1 cellular context compared by ENCODE assay signal in the genomic region with DNA sequence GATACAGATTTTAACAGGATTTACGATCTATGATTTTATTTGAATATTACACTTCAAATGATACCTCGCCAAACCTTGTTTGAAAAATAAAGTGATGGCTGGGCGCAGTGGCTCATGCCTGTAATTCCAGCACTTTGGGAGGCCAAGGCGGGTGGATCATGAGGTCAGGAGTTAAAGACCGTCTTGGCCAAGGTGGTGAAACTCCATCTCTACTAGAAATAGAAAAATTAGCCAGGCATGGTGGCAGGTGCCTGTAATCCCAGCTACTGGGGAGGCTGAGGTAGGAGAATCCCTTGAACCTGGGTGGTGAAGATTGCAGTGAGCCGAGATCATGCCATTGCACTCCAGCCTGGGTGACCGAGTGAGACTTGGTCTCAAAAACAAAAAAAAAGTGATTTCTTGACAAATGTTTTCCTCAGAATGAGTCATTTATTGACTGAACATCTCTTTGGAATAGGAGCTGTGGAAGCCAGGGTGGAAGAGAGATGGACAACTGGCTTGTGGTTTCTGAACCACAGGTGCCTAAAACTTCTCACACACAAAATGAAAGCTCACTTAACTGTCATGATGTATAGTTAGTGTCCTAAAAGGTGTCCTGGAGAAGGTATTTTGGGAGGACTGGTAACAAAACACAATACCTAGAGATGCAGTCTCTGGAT.
TF ChIP-seq lines count a peak whose summit lies in the region.

No MANE protein-coding gene starts in this region.

TF ChIP-seq in GM23338, 12 proteins besides CTCF, POLR2A, EP300 and RAD21 (continued from another document):
- TF ChIP-seq, protein P1, sequence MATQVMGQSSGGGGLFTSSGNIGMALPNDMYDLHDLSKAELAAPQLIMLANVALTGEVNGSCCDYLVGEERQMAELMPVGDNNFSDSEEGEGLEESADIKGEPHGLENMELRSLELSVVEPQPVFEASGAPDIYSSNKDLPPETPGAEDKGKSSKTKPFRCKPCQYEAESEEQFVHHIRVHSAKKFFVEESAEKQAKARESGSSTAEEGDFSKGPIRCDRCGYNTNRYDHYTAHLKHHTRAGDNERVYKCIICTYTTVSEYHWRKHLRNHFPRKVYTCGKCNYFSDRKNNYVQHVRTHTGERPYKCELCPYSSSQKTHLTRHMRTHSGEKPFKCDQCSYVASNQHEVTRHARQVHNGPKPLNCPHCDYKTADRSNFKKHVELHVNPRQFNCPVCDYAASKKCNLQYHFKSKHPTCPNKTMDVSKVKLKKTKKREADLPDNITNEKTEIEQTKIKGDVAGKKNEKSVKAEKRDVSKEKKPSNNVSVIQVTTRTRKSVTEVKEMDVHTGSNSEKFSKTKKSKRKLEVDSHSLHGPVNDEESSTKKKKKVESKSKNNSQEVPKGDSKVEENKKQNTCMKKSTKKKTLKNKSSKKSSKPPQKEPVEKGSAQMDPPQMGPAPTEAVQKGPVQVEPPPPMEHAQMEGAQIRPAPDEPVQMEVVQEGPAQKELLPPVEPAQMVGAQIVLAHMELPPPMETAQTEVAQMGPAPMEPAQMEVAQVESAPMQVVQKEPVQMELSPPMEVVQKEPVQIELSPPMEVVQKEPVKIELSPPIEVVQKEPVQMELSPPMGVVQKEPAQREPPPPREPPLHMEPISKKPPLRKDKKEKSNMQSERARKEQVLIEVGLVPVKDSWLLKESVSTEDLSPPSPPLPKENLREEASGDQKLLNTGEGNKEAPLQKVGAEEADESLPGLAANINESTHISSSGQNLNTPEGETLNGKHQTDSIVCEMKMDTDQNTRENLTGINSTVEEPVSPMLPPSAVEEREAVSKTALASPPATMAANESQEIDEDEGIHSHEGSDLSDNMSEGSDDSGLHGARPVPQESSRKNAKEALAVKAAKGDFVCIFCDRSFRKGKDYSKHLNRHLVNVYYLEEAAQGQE (IDR thresholded peaks at IDR 0.05; ENCODE audit: unreplicated experiment), result no peak
- TF ChIP-seq, protein P2, sequence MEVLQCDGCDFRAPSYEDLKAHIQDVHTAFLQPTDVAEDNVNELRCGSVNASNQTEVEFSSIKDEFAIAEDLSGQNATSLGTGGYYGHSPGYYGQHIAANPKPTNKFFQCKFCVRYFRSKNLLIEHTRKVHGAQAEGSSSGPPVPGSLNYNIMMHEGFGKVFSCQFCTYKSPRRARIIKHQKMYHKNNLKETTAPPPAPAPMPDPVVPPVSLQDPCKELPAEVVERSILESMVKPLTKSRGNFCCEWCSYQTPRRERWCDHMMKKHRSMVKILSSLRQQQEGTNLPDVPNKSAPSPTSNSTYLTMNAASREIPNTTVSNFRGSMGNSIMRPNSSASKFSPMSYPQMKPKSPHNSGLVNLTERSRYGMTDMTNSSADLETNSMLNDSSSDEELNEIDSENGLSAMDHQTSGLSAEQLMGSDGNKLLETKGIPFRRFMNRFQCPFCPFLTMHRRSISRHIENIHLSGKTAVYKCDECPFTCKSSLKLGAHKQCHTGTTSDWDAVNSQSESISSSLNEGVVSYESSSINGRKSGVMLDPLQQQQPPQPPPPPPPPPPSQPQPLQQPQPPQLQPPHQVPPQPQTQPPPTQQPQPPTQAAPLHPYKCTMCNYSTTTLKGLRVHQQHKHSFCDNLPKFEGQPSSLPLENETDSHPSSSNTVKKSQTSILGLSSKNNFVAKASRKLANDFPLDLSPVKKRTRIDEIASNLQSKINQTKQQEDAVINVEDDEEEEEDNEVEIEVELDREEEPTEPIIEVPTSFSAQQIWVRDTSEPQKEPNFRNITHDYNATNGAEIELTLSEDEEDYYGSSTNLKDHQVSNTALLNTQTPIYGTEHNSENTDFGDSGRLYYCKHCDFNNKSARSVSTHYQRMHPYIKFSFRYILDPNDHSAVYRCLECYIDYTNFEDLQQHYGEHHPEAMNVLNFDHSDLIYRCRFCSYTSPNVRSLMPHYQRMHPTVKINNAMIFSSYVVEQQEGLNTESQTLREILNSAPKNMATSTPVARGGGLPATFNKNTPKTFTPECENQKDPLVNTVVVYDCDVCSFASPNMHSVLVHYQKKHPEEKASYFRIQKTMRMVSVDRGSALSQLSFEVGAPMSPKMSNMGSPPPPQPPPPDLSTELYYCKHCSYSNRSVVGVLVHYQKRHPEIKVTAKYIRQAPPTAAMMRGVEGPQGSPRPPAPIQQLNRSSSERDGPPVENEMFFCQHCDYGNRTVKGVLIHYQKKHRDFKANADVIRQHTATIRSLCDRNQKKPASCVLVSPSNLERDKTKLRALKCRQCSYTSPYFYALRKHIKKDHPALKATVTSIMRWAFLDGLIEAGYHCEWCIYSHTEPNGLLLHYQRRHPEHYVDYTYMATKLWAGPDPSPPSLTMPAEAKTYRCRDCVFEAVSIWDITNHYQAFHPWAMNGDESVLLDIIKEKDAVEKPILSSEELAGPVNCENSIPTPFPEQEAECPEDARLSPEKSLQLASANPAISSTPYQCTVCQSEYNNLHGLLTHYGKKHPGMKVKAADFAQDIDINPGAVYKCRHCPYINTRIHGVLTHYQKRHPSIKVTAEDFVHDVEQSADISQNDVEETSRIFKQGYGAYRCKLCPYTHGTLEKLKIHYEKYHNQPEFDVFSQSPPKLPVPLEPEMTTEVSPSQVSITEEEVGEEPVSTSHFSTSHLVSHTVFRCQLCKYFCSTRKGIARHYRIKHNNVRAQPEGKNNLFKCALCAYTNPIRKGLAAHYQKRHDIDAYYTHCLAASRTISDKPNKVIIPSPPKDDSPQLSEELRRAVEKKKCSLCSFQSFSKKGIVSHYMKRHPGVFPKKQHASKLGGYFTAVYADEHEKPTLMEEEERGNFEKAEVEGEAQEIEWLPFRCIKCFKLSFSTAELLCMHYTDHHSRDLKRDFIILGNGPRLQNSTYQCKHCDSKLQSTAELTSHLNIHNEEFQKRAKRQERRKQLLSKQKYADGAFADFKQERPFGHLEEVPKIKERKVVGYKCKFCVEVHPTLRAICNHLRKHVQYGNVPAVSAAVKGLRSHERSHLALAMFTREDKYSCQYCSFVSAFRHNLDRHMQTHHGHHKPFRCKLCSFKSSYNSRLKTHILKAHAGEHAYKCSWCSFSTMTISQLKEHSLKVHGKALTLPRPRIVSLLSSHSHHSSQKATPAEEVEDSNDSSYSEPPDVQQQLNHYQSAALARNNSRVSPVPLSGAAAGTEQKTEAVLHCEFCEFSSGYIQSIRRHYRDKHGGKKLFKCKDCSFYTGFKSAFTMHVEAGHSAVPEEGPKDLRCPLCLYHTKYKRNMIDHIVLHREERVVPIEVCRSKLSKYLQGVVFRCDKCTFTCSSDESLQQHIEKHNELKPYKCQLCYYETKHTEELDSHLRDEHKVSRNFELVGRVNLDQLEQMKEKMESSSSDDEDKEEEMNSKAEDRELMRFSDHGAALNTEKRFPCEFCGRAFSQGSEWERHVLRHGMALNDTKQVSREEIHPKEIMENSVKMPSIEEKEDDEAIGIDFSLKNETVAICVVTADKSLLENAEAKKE (CRISPR knock-in tag; IDR thresholded peaks at IDR 0.05), result no peak
- TF ChIP-seq EZH2 (IDR thresholded peaks at IDR 0.05; ENCODE audit: low read depth, unreplicated experiment) (no peak), NANOG (IDR thresholded peaks at IDR 0.05; ENCODE audit: borderline replicate concordance) (no peak), JUNB (IDR thresholded peaks at IDR 0.05; ENCODE audit: unreplicated experiment) (no peak), POLR2AphosphoS5 (IDR thresholded peaks at IDR 0.05; ENCODE audit: low read depth) (no peak), EZH2phosphoT487 (IDR thresholded peaks at IDR 0.05; ENCODE audit: unreplicated experiment) (no peak), CREB1 (CRISPR knock-in tag; IDR thresholded peaks at IDR 0.05; ENCODE audit: low read depth) (no peak)
- TF ChIP-seq, protein P3, sequence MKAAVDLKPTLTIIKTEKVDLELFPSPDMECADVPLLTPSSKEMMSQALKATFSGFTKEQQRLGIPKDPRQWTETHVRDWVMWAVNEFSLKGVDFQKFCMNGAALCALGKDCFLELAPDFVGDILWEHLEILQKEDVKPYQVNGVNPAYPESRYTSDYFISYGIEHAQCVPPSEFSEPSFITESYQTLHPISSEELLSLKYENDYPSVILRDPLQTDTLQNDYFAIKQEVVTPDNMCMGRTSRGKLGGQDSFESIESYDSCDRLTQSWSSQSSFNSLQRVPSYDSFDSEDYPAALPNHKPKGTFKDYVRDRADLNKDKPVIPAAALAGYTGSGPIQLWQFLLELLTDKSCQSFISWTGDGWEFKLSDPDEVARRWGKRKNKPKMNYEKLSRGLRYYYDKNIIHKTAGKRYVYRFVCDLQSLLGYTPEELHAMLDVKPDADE (IDR thresholded peaks at IDR 0.05), result no peak
